ENCODE assay signal across 15 cellular contexts in the genomic region with DNA sequence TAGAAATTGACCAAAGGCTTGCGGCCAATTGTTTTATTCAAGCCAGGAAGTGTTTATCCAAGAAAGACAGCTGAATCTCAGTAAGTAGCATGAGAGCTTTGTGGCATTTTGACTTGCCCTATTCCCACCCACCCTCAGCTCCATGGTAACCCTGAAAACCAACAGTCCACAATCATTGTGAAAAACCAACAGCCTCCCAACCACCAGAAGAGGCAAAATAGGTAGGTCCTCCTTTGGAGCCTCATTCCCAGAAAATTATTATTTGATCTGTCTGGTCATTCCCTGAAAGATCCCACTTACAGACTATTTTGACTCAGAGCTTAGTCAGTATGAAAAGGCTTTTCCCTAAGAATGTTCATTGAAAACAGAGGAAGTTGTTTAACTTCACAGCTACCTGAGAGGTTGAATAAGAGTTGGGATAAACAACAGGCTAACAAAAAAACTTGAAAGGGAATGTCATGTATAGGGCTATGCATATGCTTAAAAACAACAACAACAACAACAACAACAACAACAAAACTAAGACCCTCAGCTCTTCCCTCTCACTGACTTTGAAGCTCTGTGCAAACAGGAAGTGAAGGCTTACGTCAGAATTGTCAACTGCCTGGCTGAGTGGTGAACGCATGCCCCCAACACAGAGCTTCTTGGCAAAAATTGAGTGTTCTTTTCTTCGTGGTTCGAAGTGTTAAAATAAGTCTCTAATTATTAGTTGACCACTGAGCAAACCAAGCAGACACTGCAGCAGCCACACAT. TPM values are rescaled to one million over a fixed set of nuclear protein-coding genes. Genes with fewer than 3 reads are reported as not detected.
DNase-seq lines count a peak whose midpoint lies in the region; ATAC-seq and TF ChIP-seq lines count a peak whose summit lies in the region.
"Had no signal": no experiment of that assay in that cellular context is flagged by ENCODE, and none has a peak within 500 bp of the region (broad histone marks: within the 10 kb centered on the region; RNA-seq: fewer than 3 reads in every experiment).

No MANE protein-coding gene starts in this region.

- intact Hi-C loops in testis (cut with DNase I; ENCODE audit: low total_unique reads): no loop called here

- H3K36me3 ChIP-seq in RWPE2 (ENCODE audit: low read depth): no peaks in the 10 kb centered on the region
- no peaks in the 10 kb centered on the region for H3K36me3 ChIP-seq in testis (ENCODE audit: low read depth, missing control alignments)
- H3K36me3 ChIP-seq: suprapubic skin had no signal

- DNase-seq in A172 (ENCODE audit: low spot score) (peak; percentile 20), HCEC 1CT (peak; percentile 37), RWPE2 (ENCODE audit: low spot score) (no peak), fibroblast of pulmonary artery (ENCODE audit: low read depth) (peak; percentile 38), GM20000 (ENCODE audit: low spot score) (no peak), NCI-H510A treated with DMSO at 0.1 percent for 48 hours (lab: John Stamatoyannopoulos, UW) (no peak), testis (no peak)
- DNase-seq in activated CD8-positive, alpha-beta memory T cell treated with anti-CD3 and anti-CD28 coated beads, Interleukin-2, amount 50 U/mL, for 4 hours: no peak
- DNase-seq: activated CD8-positive, alpha-beta memory T cell treated with anti-CD3 and anti-CD28 coated beads, Interleukin-2, amount 10 ng/mL, durations not matched to agents 7 days and 5 days; activated naive CD4-positive, alpha-beta T cell treated with Interleukin-2 at 50 U/mL for 16 hours; effector memory CD4-positive, alpha-beta T cell; GOT3; NCI-H187; NCI-H774 had no signal

- H3K4me1 ChIP-seq in RWPE2 (ENCODE audit: insufficient read depth, poor library complexity, severe bottlenecking): peaks cover 20% of the 10 kb centered on the region
- H3K4me1 ChIP-seq in testis: no peaks in the 10 kb centered on the region
- H3K4me1 ChIP-seq: suprapubic skin had no signal

- peak; percentile 28; the same call in 2 of the 3 replicates for ATAC-seq in RWPE2 (ENCODE audit: low read depth)
- ATAC-seq: activated CD8-positive, alpha-beta memory T cell treated with anti-CD3 and anti-CD28 coated beads, Interleukin-2, amount 10 ng/mL, durations not matched to agents 7 days and 5 days had no signal

- no peak for TF ChIP-seq POLR2A in testis (IDR thresholded peaks at IDR 0.05)

- TF ChIP-seq CTCF in RWPE2 (IDR thresholded peaks at IDR 0.05; ENCODE audit: poor library complexity, severe bottlenecking) (no peak), fibroblast of pulmonary artery (IDR thresholded peaks at IDR 0.05; ENCODE audit: low read length, missing control alignments) (no peak), GM20000 (IDR thresholded peaks at IDR 0.05; ENCODE audit: extremely low read depth, missing control alignments) (no peak), testis (IDR thresholded peaks at IDR 0.05) (no peak)

- H3K9me3 ChIP-seq in RWPE2 (ENCODE audit: severe bottlenecking) (peaks cover 9% of the 10 kb centered on the region), testis (no peaks in the 10 kb centered on the region)
- H3K9me3 ChIP-seq: suprapubic skin had no signal

- WGBS in testis, 2 donors: 89% methylated on average over 5 of the region's 5 CpGs

- H3K4me3 ChIP-seq in RWPE2 (ENCODE audit: severe bottlenecking) (no peak overlapping the region), fibroblast of pulmonary artery (replicated peaks; ENCODE audit: low read depth, low read length) (no peak overlapping the region), testis (no peak overlapping the region)
- H3K4me3 ChIP-seq: suprapubic skin had no signal

- H3K27me3 ChIP-seq in RWPE2 (ENCODE audit: insufficient read depth, poor library complexity, severe bottlenecking): no peaks in the 10 kb centered on the region
- H3K27me3 ChIP-seq in testis: no peaks in the 10 kb centered on the region
- H3K27me3 ChIP-seq: suprapubic skin had no signal

- H3K27ac ChIP-seq in RWPE2 (ENCODE audit: poor library complexity, severe bottlenecking) (peak overlapping the region; percentile 67), testis (no peak overlapping the region)
- H3K27ac ChIP-seq: suprapubic skin had no signal

RNA-seq across cellular contexts. Expression of a gene that starts 11.2 kb away (rescaled TPM):
- not detected in 2 replicates for total RNA-seq in A172 (2014; rRNA removed; shearing (Covaris generic))
- under 1 TPM in 1 of 2 donors, not detected in 1; 0.99 TPM for total RNA-seq in testis
- not detected for polyA plus RNA-seq in testis (ENCODE audit: insufficient read depth, low read depth, low replicate concordance)
- total RNA-seq: activated CD8-positive, alpha-beta memory T cell treated with anti-CD3 and anti-CD28 coated beads, Interleukin-2, amount 10 ng/mL, durations not matched to agents 7 days and 5 days; suprapubic skin had no signal

RNA-seq across cellular contexts. Expression of a gene that starts 52.8 kb away (rescaled TPM):
- total RNA-seq in A172 (2014; rRNA removed; shearing (Covaris generic)): 19.7 and 20.0 TPM in 2 replicates
- total RNA-seq in testis: 10 to 100 TPM; 34.5 to 46.9 TPM
- 79.5 TPM for polyA plus RNA-seq in testis (ENCODE audit: insufficient read depth, low read depth, low replicate concordance)

Comparison
In these comparisons a context has a peak if more than half of its experiments do, and no peak if none do; other contexts are left out.
1. DNase-seq: peak in A172 (single experiment), HCEC 1CT (single experiment) and fibroblast of pulmonary artery (single experiment); none in RWPE2 (single experiment), activated CD8-positive, alpha-beta memory T cell treated with anti-CD3 and anti-CD28 coated beads, Interleukin-2, amount 50 U/mL, for 4 hours (single experiment), GM20000 (single experiment), NCI-H510A treated with DMSO at 0.1 percent for 48 hours (single experiment) and testis (single experiment).